Comparison of ENCODE assay signal across 11 cellular contexts in genomic region chr3:179503152-179503551, GRCh38.
"Had no signal": no experiment of that assay in that cellular context is flagged by ENCODE, and none has a peak within 500 bp of the region (broad histone marks: within the 10 kb centered on the region; RNA-seq: fewer than 3 reads in every experiment).

No MANE protein-coding gene starts in this region.

- FAIRE-seq: H1, H54 had no signal

- H3K9me3 ChIP-seq: HAP-1 had no signal

- H2AFZ ChIP-seq: GM23248, GM23338 had no signal

- H3K36me3 ChIP-seq: HAP-1 had no signal

- ATAC-seq: GM23338, HCT116 had no signal

- H3K4me1 ChIP-seq: HAP-1 had no signal

- H3K9ac ChIP-seq: GM23248 had no signal

- H3K4me2 ChIP-seq: GM23338 had no signal

- DNase-seq: GM23248, GOT3, H7, H9, HCEC 1CT, HFFc6 had no signal

- H3K27ac ChIP-seq: GM23248 had no signal

- H3K4me3 ChIP-seq: GM23248, GM23338, HAP-1 had no signal
